8 cellular contexts compared by ENCODE assay signal in the genomic region with DNA sequence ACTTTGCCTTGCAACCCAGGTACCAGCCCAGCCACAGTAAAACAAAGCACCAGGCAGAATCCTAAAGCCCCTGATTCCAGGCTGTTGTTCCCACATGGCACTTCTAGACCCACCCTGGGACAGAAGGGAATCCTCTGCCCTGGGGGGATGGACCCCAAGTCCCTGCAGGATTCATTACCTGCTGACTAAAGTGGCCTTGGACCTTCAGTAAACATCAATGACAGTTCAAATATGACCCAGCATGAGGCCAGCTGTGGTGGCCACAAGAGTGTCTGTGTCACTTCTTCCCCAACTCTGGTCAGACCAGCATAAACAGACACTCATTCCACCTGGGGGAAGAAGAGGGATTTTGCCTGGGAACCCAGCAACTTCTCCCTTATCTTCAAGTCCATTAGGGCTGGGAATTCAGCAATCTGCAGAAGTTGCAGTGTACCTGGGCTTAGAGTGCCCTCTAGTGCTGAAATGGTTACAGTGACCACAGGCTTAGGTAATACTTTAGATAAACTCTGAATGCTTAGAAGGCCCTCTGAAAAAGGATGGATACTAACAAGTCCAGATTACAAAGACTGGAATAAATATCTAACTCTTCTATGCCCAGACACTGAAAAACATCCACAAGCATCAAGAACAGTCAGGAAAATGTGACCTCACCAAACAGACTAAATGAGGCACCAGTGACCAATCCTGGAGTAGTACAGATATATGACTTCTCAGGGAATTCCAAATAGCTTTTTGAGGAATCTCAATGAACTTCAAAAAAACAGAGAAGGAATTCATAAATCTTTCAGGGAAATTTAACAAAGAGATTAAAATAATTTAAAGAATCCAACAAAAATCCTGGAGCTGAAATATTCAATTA.
DNase-seq lines count a peak whose midpoint lies in the region; ATAC-seq and TF ChIP-seq lines count a peak whose summit lies in the region.

No MANE protein-coding gene starts in this region.

- CTCF ChIA-PET in Calu3 (lab: Charles Lee) = no interaction called here

- no peak overlapping the region for H3K4me3 Mint-ChIP-seq in Calu3 (ENCODE audit: low read depth, unreplicated experiment)

- H3K9me3 Mint-ChIP-seq in Calu3 (ENCODE audit: low read depth, unreplicated experiment) = peaks cover 3% of the 10 kb centered on the region

- no peaks in the 10 kb centered on the region for H3K36me3 Mint-ChIP-seq in Calu3 (ENCODE audit: insufficient read depth, unreplicated experiment)

- ATAC-seq in GM19025 (IDR thresholded peaks at IDR 0.05; ENCODE audit: low read depth, unreplicated experiment) (peak; percentile 78), HG03135 (IDR thresholded peaks at IDR 0.05; ENCODE audit: unreplicated experiment) (peak; percentile 89)

- H3K27me3 Mint-ChIP-seq in Calu3 (ENCODE audit: unreplicated experiment) = no peaks in the 10 kb centered on the region

- intact Hi-C loops in Calu3 (cut with micrococcal nuclease; ENCODE audit: unreplicated experiment) = loop anchor here (1.0 to 5.0 kb wide), 2 partner anchors 326 to 348 kb away; no protein-coding TSS in a partner anchor

- no peaks in the 10 kb centered on the region for H3K4me1 Mint-ChIP-seq in Calu3 (ENCODE audit: low read depth, unreplicated experiment)

- DNase-seq in Calu3 = peak; percentile 66
- DNase-seq in NCI-H226 = peak; percentile 53
- peak; percentile 21 for DNase-seq in activated CD4-positive, alpha-beta T cell treated with anti-CD3 and anti-CD28 coated beads, Interleukin-2, amount 50 U/mL, for 1 hour
- DNase-seq in glomerular endothelial cell (ENCODE audit: extremely low read depth, low read depth, low spot score) = peak; percentile 67
- peak; percentile 37 for DNase-seq in pulmonary artery endothelial cell (ENCODE audit: low read depth, low spot score)
- DNase-seq in epidermal melanocyte (ENCODE audit: insufficient read length, low spot score) = no peak

- no peak overlapping the region for H3K27ac Mint-ChIP-seq in Calu3 (ENCODE audit: unreplicated experiment)

- TF ChIP-seq CTCF in Calu3 (IDR thresholded peaks at IDR 0.05; ENCODE audit: unreplicated experiment) = peak; percentile 70

- no TSS peak for BruUV-seq in Calu3 (replicated peaks; lab: Mats Ljungman, UMichigan)
